ENCODE assay signal across 26 cellular contexts in genomic region chr9:76355886-76356285, GRCh38.
"Had no signal": no experiment of that assay in that cellular context is flagged by ENCODE, and none has a peak within 500 bp of the region (broad histone marks: within the 10 kb centered on the region; RNA-seq: fewer than 3 reads in every experiment).

No MANE protein-coding gene starts in this region.

- H3K27ac ChIP-seq: neutrophil, pancreas, prostate gland, right lobe of liver, sigmoid colon, stomach, thoracic aorta, thyroid gland, tibial nerve, upper lobe of right lung, uterus had no signal

- H3K27ac Mint-ChIP-seq: naive thymus-derived CD8-positive, alpha-beta T cell; natural killer cell treated with Interleukin-12 subunit alpha and Interleukin-12 subunit beta and Interleukin-15 and Interleukin-18, amount 100 ng/mL, for 72 hours; nephron progenitor cell; stimulated activated effector memory CD8-positive, alpha-beta T cell treated with anti-CD3 and anti-CD28 coated beads, Interleukin-12 subunit alpha, Interleukin-12 subunit beta, amount 100 ng/mL, for 72 hours; stimulated activated naive B cell treated with anti-CD40 and anti-IgM and Interleukin-4, amounts not matched to agents 10 μg/mL and 1 μg/mL and 100 μg/mL, for 72 hours; stimulated activated naive CD8-positive, alpha-beta T cell treated with anti-CD3 and anti-CD28 coated beads, Interleukin-15, Interleukin-2, amounts not matched to agents 100 ng/mL and 50 ng/mL, for 24 hours had no signal

- H3K36me3 ChIP-seq: neutrophil, pancreas, prostate gland, right lobe of liver, sigmoid colon, stomach, thoracic aorta, thyroid gland, tibial nerve, upper lobe of right lung, uterus had no signal

- H3K4me1 ChIP-seq: pancreas, prostate gland, right lobe of liver, sigmoid colon, thyroid gland, tibial nerve, upper lobe of right lung, uterus had no signal

- H3K9me3 ChIP-seq: neutrophil, pancreas, prostate gland, right lobe of liver, sigmoid colon, stomach, thoracic aorta, thyroid gland, tibial nerve, upper lobe of right lung, uterus had no signal

- H3K36me3 Mint-ChIP-seq: naive thymus-derived CD8-positive, alpha-beta T cell; natural killer cell treated with Interleukin-12 subunit alpha and Interleukin-12 subunit beta and Interleukin-15 and Interleukin-18, amount 100 ng/mL, for 72 hours; stimulated activated effector memory CD8-positive, alpha-beta T cell treated with anti-CD3 and anti-CD28 coated beads, Interleukin-12 subunit alpha, Interleukin-12 subunit beta, amount 100 ng/mL, for 72 hours had no signal

- H3K4me3 Mint-ChIP-seq: naive thymus-derived CD8-positive, alpha-beta T cell; natural killer cell treated with Interleukin-12 subunit alpha and Interleukin-12 subunit beta and Interleukin-15 and Interleukin-18, amount 100 ng/mL, for 72 hours; nephron progenitor cell; neural crest cell; stimulated activated effector memory CD8-positive, alpha-beta T cell treated with anti-CD3 and anti-CD28 coated beads, Interleukin-12 subunit alpha, Interleukin-12 subunit beta, amount 100 ng/mL, for 72 hours; stimulated activated naive B cell treated with anti-CD40 and anti-IgM and Interleukin-4, amounts not matched to agents 10 μg/mL and 1 μg/mL and 100 μg/mL, for 72 hours; stimulated activated naive CD8-positive, alpha-beta T cell treated with anti-CD3 and anti-CD28 coated beads, Interleukin-15, Interleukin-2, amounts not matched to agents 100 ng/mL and 50 ng/mL, for 24 hours had no signal

- DNase-seq: naive thymus-derived CD8-positive, alpha-beta T cell; nephron progenitor cell; pancreas; right cardiac atrium; right lobe of liver; sigmoid colon; small intestine; stimulated activated CD4-positive, alpha-beta T cell treated with anti-CD3 and anti-CD28 coated beads, Interleukin-15, amount 100 ng/mL, for 24 hours; stimulated activated CD4-positive, alpha-beta T cell treated with anti-CD3 and anti-CD28 coated beads, Interleukin-2, amount 100 ng/mL, for 24 hours; stimulated activated CD4-positive, alpha-beta T cell treated with anti-CD3 and anti-CD28 coated beads, Interleukin-2, amount 100 ng/mL, for 48 hours; stimulated activated CD4-positive, alpha-beta T cell treated with anti-CD3 and anti-CD28 coated beads, Interleukin-4, amount 100 ng/mL, for 24 hours; stimulated activated naive B cell treated with anti-CD40 and anti-IgM and Interleukin-4, amounts not matched to agents 10 μg/mL and 1 μg/mL and 100 μg/mL, for 72 hours; stimulated activated naive CD4-positive, alpha-beta T cell treated with Interleukin-2 at 50 U/mL for 16 hours; stomach; thyroid gland; trophoblast cell; upper lobe of right lung; uterus had no signal

- H3K27me3 ChIP-seq: neutrophil, pancreas, right lobe of liver, sigmoid colon, stomach, thyroid gland, tibial nerve, upper lobe of right lung, uterus had no signal

- H3K4me3 ChIP-seq: pancreas, prostate gland, right lobe of liver, sigmoid colon, stomach, thoracic aorta, thyroid gland, tibial nerve, upper lobe of right lung, uterus had no signal

- H3K9me3 Mint-ChIP-seq: natural killer cell treated with Interleukin-12 subunit alpha and Interleukin-12 subunit beta and Interleukin-15 and Interleukin-18, amount 100 ng/mL, for 72 hours; nephron progenitor cell; stimulated activated effector memory CD8-positive, alpha-beta T cell treated with anti-CD3 and anti-CD28 coated beads, Interleukin-12 subunit alpha, Interleukin-12 subunit beta, amount 100 ng/mL, for 72 hours; stimulated activated naive CD8-positive, alpha-beta T cell treated with anti-CD3 and anti-CD28 coated beads, Interleukin-15, Interleukin-2, amounts not matched to agents 100 ng/mL and 50 ng/mL, for 24 hours had no signal

- H3K4me1 Mint-ChIP-seq: neural crest cell had no signal

- ATAC-seq: naive thymus-derived CD8-positive, alpha-beta T cell; natural killer cell treated with Interleukin-12 subunit alpha and Interleukin-12 subunit beta and Interleukin-15 and Interleukin-18, amount 100 ng/mL, for 72 hours; pancreas; right cardiac atrium; right lobe of liver; stimulated activated effector memory CD8-positive, alpha-beta T cell treated with anti-CD3 and anti-CD28 coated beads, Interleukin-12 subunit alpha, Interleukin-12 subunit beta, amount 100 ng/mL, for 72 hours; stimulated activated naive B cell treated with anti-CD40 and anti-IgM and Interleukin-4, amounts not matched to agents 10 μg/mL and 1 μg/mL and 100 μg/mL, for 72 hours; upper lobe of right lung had no signal
